8 cellular contexts compared by ENCODE assay signal in the genomic region with DNA sequence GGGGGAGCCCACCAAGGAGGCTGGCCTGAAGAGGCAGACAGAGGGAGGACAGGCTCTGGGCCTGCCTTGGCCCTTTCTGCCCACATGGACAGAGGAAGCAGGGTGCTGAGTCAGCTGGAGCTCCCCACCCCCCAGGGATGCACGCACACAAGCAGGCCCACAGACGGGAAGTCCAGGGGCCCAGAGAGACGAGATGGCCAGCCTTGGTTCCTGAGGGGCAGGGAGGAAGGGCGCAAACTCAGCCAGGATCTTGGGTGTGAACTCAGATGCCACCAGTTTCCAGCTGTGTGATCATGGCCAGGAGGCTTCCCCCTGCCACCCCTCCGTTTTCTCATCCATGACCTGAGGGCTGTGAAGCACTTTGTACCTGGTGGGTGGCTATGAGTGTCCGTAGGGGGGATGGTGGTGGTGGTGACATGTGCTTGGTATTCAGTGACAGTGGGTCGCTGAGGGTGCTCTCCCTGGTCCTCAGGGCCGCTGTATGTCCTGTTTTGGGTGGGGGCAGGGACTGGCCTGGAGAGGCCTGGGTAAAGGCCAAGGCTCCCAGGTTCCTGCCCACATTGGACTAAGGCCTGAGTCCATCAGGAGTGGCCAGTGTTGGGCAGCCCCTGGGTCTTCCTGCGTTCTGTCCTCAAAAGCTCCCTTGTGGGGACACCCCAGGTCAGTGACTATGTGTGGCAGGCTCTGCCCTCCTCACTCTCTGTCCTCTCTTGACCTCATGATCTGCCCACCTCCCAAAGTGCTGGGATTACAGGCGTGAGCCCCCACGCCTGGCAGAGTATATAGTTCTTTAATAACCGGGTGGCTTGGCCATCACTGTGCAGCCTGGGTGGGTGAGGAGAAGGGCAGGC. TPM values are rescaled to one million over a fixed set of nuclear protein-coding genes. Genes with fewer than 3 reads are reported as not detected.
DNase-seq lines count a peak whose midpoint lies in the region; ATAC-seq and TF ChIP-seq lines count a peak whose summit lies in the region.

No MANE protein-coding gene starts in this region.

- H3K79me2 ChIP-seq in osteoblast (ENCODE audit: insufficient read depth, low read length) = peaks cover 60% of the 10 kb centered on the region

- H3K9me3 ChIP-seq in esophagus squamous epithelium = no peaks in the 10 kb centered on the region
- H3K9me3 ChIP-seq in osteoblast (ENCODE audit: low read depth, low read length) = no peaks in the 10 kb centered on the region

- peak overlapping the region; percentile 67 for H2AFZ ChIP-seq in osteoblast (ENCODE audit: low read length)

- H3K4me1 ChIP-seq in esophagus squamous epithelium = peaks cover 71 to 90% (median 73%) of the 10 kb centered on the region in 3 donors
- peaks cover 33% of the 10 kb centered on the region for H3K4me1 ChIP-seq in osteoblast (ENCODE audit: insufficient read depth, low read length)

- peaks cover 6% of the 10 kb centered on the region for H3K4me1 Mint-ChIP-seq in Calu3 (ENCODE audit: low read depth, unreplicated experiment)

- H3K27me3 ChIP-seq in esophagus squamous epithelium (no peaks in the 10 kb centered on the region), osteoblast (ENCODE audit: insufficient read depth, low read length) (no peaks in the 10 kb centered on the region)

- no peaks in the 10 kb centered on the region for H4K20me1 ChIP-seq in osteoblast (ENCODE audit: insufficient read depth, low read length)

- peak overlapping the region; percentile 86 to 89 (median 87) for H3K27ac ChIP-seq in esophagus squamous epithelium
- peak overlapping the region; percentile 82 for H3K27ac ChIP-seq in osteoblast (ENCODE audit: low read depth, low read length)

- no TSS peak for BruUV-seq in Calu3 (replicated peaks; lab: Mats Ljungman, UMichigan)

- H3K4me3 ChIP-seq in esophagus squamous epithelium (peak overlapping the region in 3 of 4 donors; percentile 59 to 87 (median 82)), osteoblast (ENCODE audit: insufficient read depth, low read length) (peak overlapping the region; percentile 75)

- peak in 1 of 4 donors; percentile 13 for TF ChIP-seq POLR2A in esophagus squamous epithelium (IDR thresholded peaks at IDR 0.05)

- no peaks in the 10 kb centered on the region for H3K27me3 Mint-ChIP-seq in Calu3 (ENCODE audit: unreplicated experiment)

- intact Hi-C loops in Calu3 (cut with micrococcal nuclease; ENCODE audit: unreplicated experiment) (no loop called here), esophagus squamous epithelium (cut with DNase I) (no loop called here)

- H3K36me3 Mint-ChIP-seq in Calu3 (ENCODE audit: insufficient read depth, unreplicated experiment) = peaks cover 14% of the 10 kb centered on the region

- peak overlapping the region; percentile 33 for H3K27ac Mint-ChIP-seq in Calu3 (ENCODE audit: unreplicated experiment)

- H3K36me3 ChIP-seq in esophagus squamous epithelium (no peaks in the 10 kb centered on the region), osteoblast (ENCODE audit: insufficient read depth, low read length) (peaks cover 5% of the 10 kb centered on the region)

- peak overlapping the region; percentile 58 for H3K4me3 Mint-ChIP-seq in Calu3 (ENCODE audit: low read depth, unreplicated experiment)

- H3K4me2 ChIP-seq in osteoblast (ENCODE audit: insufficient read depth, low read length) = peak overlapping the region; percentile 78

- CTCF ChIA-PET in Calu3 (lab: Charles Lee) = no interaction called here

- ATAC-seq in GM19452 (IDR thresholded peaks at IDR 0.05; ENCODE audit: unreplicated experiment) = no peak

- DNase-seq in Calu3 = no peak
- peak; percentile 70 for DNase-seq in SKM-1 treated with dmso at 0.1 percent for 144 hours (lab: John Stamatoyannopoulos, UW; ENCODE audit: unreplicated experiment)
- no peak for DNase-seq in esophagus squamous epithelium (lab: John Stamatoyannopoulos, UW)
- DNase-seq in osteoblast (ENCODE audit: insufficient read length, low spot score, missing footprints) = peak; percentile 97
- DNase-seq in LoVo (ENCODE audit: low spot score) = no peak
- DNase-seq in NCI-H69 (lab: John Stamatoyannopoulos, UW) = no peak
- DNase-seq in D341Med (ENCODE audit: low spot score) = no peak

- TF ChIP-seq CTCF in Calu3 (IDR thresholded peaks at IDR 0.05; ENCODE audit: unreplicated experiment) (no peak), esophagus squamous epithelium (IDR thresholded peaks at IDR 0.05) (no peak), osteoblast (IDR thresholded peaks at IDR 0.05; ENCODE audit: extremely low read depth, low read depth, low read length) (no peak)

- WGBS in esophagus squamous epithelium, 2 donors = 55 to 83% methylated on average over 1 to 8 of the region's 12 CpGs

- no peaks in the 10 kb centered on the region for H3K9me3 Mint-ChIP-seq in Calu3 (ENCODE audit: low read depth, unreplicated experiment)

RNA-seq across cellular contexts. Expression of gene SH3BP2, which starts 2.0 kb away (rescaled TPM):
- total RNA-seq in Calu3 (2022) (20.7 and 22.7 TPM in 2 replicates), esophagus squamous epithelium (10 to 100 TPM; 13.5 to 36.8 (median 34.0) TPM), osteoblast (26.4 and 28.0 TPM in 2 replicates)

RNA-seq across cellular contexts. Expression of gene TNIP2, which starts 38.8 kb away (rescaled TPM):
- 17.5 and 18.7 TPM in 2 replicates for total RNA-seq in Calu3 (2022)
- 10 to 100 TPM; 40.1 to 58.2 (median 45.5) TPM for total RNA-seq in esophagus squamous epithelium
- total RNA-seq in osteoblast = 37.7 and 44.9 TPM in 2 replicates

RNA-seq across cellular contexts. Expression of gene ADD1, which starts 48.7 kb away (rescaled TPM):
- 123 and 125 TPM in 2 replicates for total RNA-seq in Calu3 (2022)
- total RNA-seq in esophagus squamous epithelium = 100 to 1,000 TPM in 2 of 4 donors, 10 to 100 TPM in 2; 81.7 to 144 (median 103) TPM
- 200 and 204 TPM in 2 replicates for total RNA-seq in osteoblast

Comparison
In these comparisons a context has a peak if more than half of its experiments do, and no peak if none do; other contexts are left out.
1. DNase-seq: peak in SKM-1 treated with dmso at 0.1 percent for 144 hours (single experiment) and osteoblast (single experiment); none in Calu3 (single experiment), esophagus squamous epithelium (single experiment), LoVo (single experiment), NCI-H69 (single experiment) and D341Med (single experiment).